Comparison of ENCODE assay signal across 9 cellular contexts in genomic region chr12:105523164-105524057, GRCh38.
DNase-seq lines count a peak whose midpoint lies in the region; ATAC-seq and TF ChIP-seq lines count a peak whose summit lies in the region.
"Had no signal": no experiment of that assay in that cellular context is flagged by ENCODE, and none has a peak within 500 bp of the region (broad histone marks: within the 10 kb centered on the region; RNA-seq: fewer than 3 reads in every experiment).

No MANE protein-coding gene starts in this region.

- H3K36me3 Mint-ChIP-seq in nephron (ENCODE audit: low read depth) = peaks cover 4% of the 10 kb centered on the region

- peaks cover 11% of the 10 kb centered on the region for H3K9me3 Mint-ChIP-seq in nephron

- H3K4me1 ChIP-seq in aorta (ENCODE audit: control insufficient read depth in 1 of 2, insufficient read depth in 2 of 2, low read length in 2 of 2) = peaks cover 8 to 9% of the 10 kb centered on the region in 2 donors

- 10 to 13% methylated on average over 16 of the region's 16 CpGs for whole genome bisulfite sequencing in aorta, 2 donors

- peak overlapping the region in 1 of 2 donors; percentile 81 for H3K27ac ChIP-seq in aorta (ENCODE audit: low read depth in 1 of 2, low read length in 2 of 2)
- H3K27ac ChIP-seq: neutrophil had no signal

- ATAC-seq in aorta (ENCODE audit: low FRiP score) (peak; percentile 85), HG03354 (IDR thresholded peaks at IDR 0.05; ENCODE audit: poor library complexity, severe bottlenecking, unreplicated experiment) (no peak)

- H3K4me3 Mint-ChIP-seq in nephron = peak overlapping the region; percentile 32 to 59 (median 48)

- H3K4me3 ChIP-seq in fibroblast of mammary gland (ENCODE audit: control insufficient read depth, low read depth, low read length) (no peak overlapping the region), aorta (ENCODE audit: low read length in 2 of 2) (no peak overlapping the region)

- intact Hi-C loops in aorta (cut with DNase I) = no loop called here

- peaks cover 47% of the 10 kb centered on the region for H3K4me1 Mint-ChIP-seq in nephron

- peaks cover 5% of the 10 kb centered on the region for H3K27me3 Mint-ChIP-seq in nephron (ENCODE audit: low read depth)

- TF ChIP-seq CTCF in fibroblast of mammary gland (conservative IDR thresholded peaks at IDR 0.05; ENCODE audit: control insufficient read depth, insufficient read depth, low read depth, low read length) (no peak), nephron (IDR thresholded peaks at IDR 0.05; ENCODE audit: unreplicated experiment in 3 of 3) (no peak)

- no peaks in the 10 kb centered on the region for H3K27me3 ChIP-seq in aorta (ENCODE audit: control insufficient read depth in 1 of 2, insufficient read depth in 2 of 2, low read length in 1 of 2)
- H3K27me3 ChIP-seq: neutrophil had no signal

- DNase-seq in NCI-H2227 treated with DMSO at 0.1 percent for 48 hours (lab: John Stamatoyannopoulos, UW) = peak; percentile 1
- peak; percentile 84 for DNase-seq in fibroblast of mammary gland (ENCODE audit: low read depth)
- DNase-seq in aorta = peak; percentile 90 to 93
- no peak for DNase-seq in SW480 (ENCODE audit: low spot score)
- no peak for DNase-seq in 8988T
- DNase-seq: NCI-H2029 treated with DMSO at 0.1 percent for 48 hours had no signal

- peak overlapping the region; percentile 52 to 79 (median 76) for H3K27ac Mint-ChIP-seq in nephron

- no peaks in the 10 kb centered on the region for H3K36me3 ChIP-seq in aorta (ENCODE audit: control insufficient read depth in 1 of 2, insufficient read depth in 2 of 2, low read length in 1 of 2)
- H3K36me3 ChIP-seq: neutrophil had no signal

- no peaks in the 10 kb centered on the region for H3K9me3 ChIP-seq in aorta (ENCODE audit: control insufficient read depth, low read length)
- H3K9me3 ChIP-seq: neutrophil had no signal

Comparison
In these comparisons a context has a peak if more than half of its experiments do, and no peak if none do; other contexts are left out.
1. DNase-seq: peak in NCI-H2227 treated with DMSO at 0.1 percent for 48 hours (single experiment), fibroblast of mammary gland (single experiment) and aorta (2 of 2); none in SW480 (single experiment) and 8988T (single experiment).